8 cellular contexts compared by ENCODE assay signal in genomic region chr19:55304279-55304978, GRCh38. TPM values are rescaled to one million over a fixed set of nuclear protein-coding genes. Genes with fewer than 3 reads are reported as not detected.
DNase-seq lines count a peak whose midpoint lies in the region; ATAC-seq, FAIRE-seq and TF ChIP-seq lines count a peak whose summit lies in the region.

No MANE protein-coding gene starts in this region.

- intact Hi-C loops in Panc1 (cut with micrococcal nuclease; ENCODE audit: unreplicated experiment), result no loop called here
- intact Hi-C loops in kidney (cut with DNase I), result no loop called here

- POLR2A ChIA-PET in Panc1 (lab: Charles Lee), result interaction anchor here (1.4 kb wide), 1 partner anchor 35 kb away, joined by 7 read pairs; the partner anchor contains the start of gene KMT5C

- no peak overlapping the region for H3K4me3 ChIP-seq in Panc1 (ENCODE audit: low read depth in 2 of 2, low read length in 2 of 2)
- H3K4me3 ChIP-seq in kidney (ENCODE audit: low read length in 2 of 2), result no peak overlapping the region

- H3K27ac ChIP-seq in Panc1 (ENCODE audit: low read length) (no peak overlapping the region), kidney (ENCODE audit: low read depth in 2 of 2, low read length in 2 of 2) (no peak overlapping the region)

- peaks cover 8% of the 10 kb centered on the region for H3K4me1 ChIP-seq in Panc1 (ENCODE audit: control insufficient read depth, insufficient read depth, low read length)
- H3K4me1 ChIP-seq in kidney (ENCODE audit: control insufficient read depth in 1 of 2, insufficient read depth in 1 of 2, low read depth in 1 of 2, low read length in 2 of 2), result no peaks in the 10 kb centered on the region

- no peak for TF ChIP-seq CTCF in Panc1 (IDR thresholded peaks at IDR 0.05)
- no peak for TF ChIP-seq CTCF in kidney (IDR thresholded peaks at IDR 0.05; ENCODE audit: borderline replicate concordance, extremely low read depth, insufficient read depth)

- TF ChIP-seq POLR2A in GM12892 (IDR thresholded peaks at IDR 0.05; ENCODE audit: low read depth, low read length), result no peak

- no peaks in the 10 kb centered on the region for H3K27me3 ChIP-seq in Panc1 (ENCODE audit: control insufficient read depth, insufficient read depth, low read length)

- H3K9me3 ChIP-seq in Panc1 (ENCODE audit: control insufficient read depth, insufficient read depth, low read depth, low read length) (no peaks in the 10 kb centered on the region), kidney (ENCODE audit: control insufficient read depth in 1 of 2, low read length in 2 of 2) (no peaks in the 10 kb centered on the region)

- FAIRE-seq in GM12892 (lab: Jason Lieb, UNC), result no peak
- FAIRE-seq in kidney (lab: Jason Lieb, UNC), result no peak

- CTCF ChIA-PET in Panc1 (lab: Charles Lee), result no interaction called here

- BruUV-seq in Panc1 (replicated peaks; lab: Mats Ljungman, UMichigan), result no TSS peak

- peak; percentile 61 for DNase-seq in COLO668 (lab: John Stamatoyannopoulos, UW; ENCODE audit: unreplicated experiment)
- peak; percentile 69 for DNase-seq in GM12892 (ENCODE audit: insufficient read length)
- DNase-seq in Panc1 (ENCODE audit: low read depth, low spot score), result no peak
- peak; percentile 48 for DNase-seq in germinal center (ENCODE audit: low spot score)
- no peak for DNase-seq in kidney
- no peak for DNase-seq in HK-2 (ENCODE audit: unreplicated experiment)

- ATAC-seq in Panc1 (peak; percentile 87), GM18517 (IDR thresholded peaks at IDR 0.05; ENCODE audit: unreplicated experiment) (no peak)
- no peak for ATAC-seq in activated CD4-positive, CD25-positive, alpha-beta regulatory T cell treated with anti-CD3 and anti-CD28 coated beads, Interleukin-2, amount 50 U/mL, for 24 hours

- H3K9ac ChIP-seq in kidney (ENCODE audit: low read length in 2 of 2), result no peak overlapping the region

- in situ Hi-C loops in Panc1 (cut with HindIII; ENCODE audit: low pct_unique_long_range_greater_than_20kb, low sequenced_read_pairs), result no loop called here

- no peaks in the 10 kb centered on the region for H3K36me3 ChIP-seq in Panc1 (ENCODE audit: control insufficient read depth, insufficient read depth, low read length)
- H3K36me3 ChIP-seq in kidney (ENCODE audit: control insufficient read depth in 1 of 2, insufficient read depth in 2 of 2, low read length in 2 of 2), result no peaks in the 10 kb centered on the region

RNA-seq across cellular contexts. Expression of gene BRSK1, which starts 20.6 kb away (rescaled TPM):
- polyA plus RNA-seq in GM12892 (2012; ENCODE audit: missing spikeins), result 0.19 TPM
- total RNA-seq in Panc1 (2021; ENCODE audit: unreplicated experiment) (7.9 TPM), kidney (6.5 TPM)
- 17.0 TPM for polyA plus RNA-seq in Panc1 (2012; ENCODE audit: insufficient read length)
- polyA plus RNA-seq in kidney (ENCODE audit: insufficient read depth, low read depth, low replicate concordance), result 1.4 TPM

RNA-seq across cellular contexts. Expression of gene TMEM150B, which starts 20.7 kb away (rescaled TPM):
- not detected for polyA plus RNA-seq in GM12892 (2012; ENCODE audit: missing spikeins)
- not detected for total RNA-seq in Panc1 (2021; ENCODE audit: unreplicated experiment)
- polyA plus RNA-seq in Panc1 (2012; ENCODE audit: insufficient read length), result 0.28 TPM
- total RNA-seq in kidney, result 3.6 TPM
- polyA plus RNA-seq in kidney (ENCODE audit: insufficient read depth, low read depth, low replicate concordance), result 5.4 TPM

RNA-seq across cellular contexts. Expression of gene HSPBP1, which starts 24.5 kb away (rescaled TPM):
- 7.7 TPM for polyA plus RNA-seq in GM12892 (2012; ENCODE audit: missing spikeins)
- 84.2 TPM for total RNA-seq in Panc1 (2021; ENCODE audit: unreplicated experiment)
- 155 TPM for polyA plus RNA-seq in Panc1 (2012; ENCODE audit: insufficient read length)
- 37.6 TPM for total RNA-seq in kidney
- polyA plus RNA-seq in kidney (ENCODE audit: insufficient read depth, low read depth, low replicate concordance), result 55.9 TPM

RNA-seq across cellular contexts. Expression of gene KMT5C, which starts 35.2 kb away (rescaled TPM):
- polyA plus RNA-seq in GM12892 (2012; ENCODE audit: missing spikeins), result 7.3 TPM
- 30.6 TPM for total RNA-seq in Panc1 (2021; ENCODE audit: unreplicated experiment)
- polyA plus RNA-seq in Panc1 (2012; ENCODE audit: insufficient read length), result 27.7 TPM
- total RNA-seq in kidney, result 13.0 TPM
- 4.1 TPM for polyA plus RNA-seq in kidney (ENCODE audit: insufficient read depth, low read depth, low replicate concordance)

RNA-seq across cellular contexts. Expression of gene PPP6R1, which starts 45.6 kb away (rescaled TPM):
- 52.7 TPM for polyA plus RNA-seq in GM12892 (2012; ENCODE audit: missing spikeins)
- total RNA-seq in Panc1 (2021; ENCODE audit: unreplicated experiment) (172 TPM), kidney (61.6 TPM)
- polyA plus RNA-seq in Panc1 (2012; ENCODE audit: insufficient read length), result 174 TPM
- 30.6 TPM for polyA plus RNA-seq in kidney (ENCODE audit: insufficient read depth, low read depth, low replicate concordance)

Comparison
In these comparisons a context has a peak if more than half of its experiments do, and no peak if none do; other contexts are left out.
1. DNase-seq: peak in COLO668 (single experiment), GM12892 (single experiment) and germinal center (single experiment); none in Panc1 (single experiment), kidney (single experiment) and HK-2 (single experiment).